In genomic region chr9:38067892-38068615, GRCh38 we compare ENCODE assay signal across 1 cellular context.
TF ChIP-seq lines count a peak whose summit lies in the region.

No MANE protein-coding gene starts in this region.

TF ChIP-seq in GM12878, 131 proteins besides CTCF, POLR2A, EP300 and RAD21 (continued from another document):
- TF ChIP-seq, protein P1, sequence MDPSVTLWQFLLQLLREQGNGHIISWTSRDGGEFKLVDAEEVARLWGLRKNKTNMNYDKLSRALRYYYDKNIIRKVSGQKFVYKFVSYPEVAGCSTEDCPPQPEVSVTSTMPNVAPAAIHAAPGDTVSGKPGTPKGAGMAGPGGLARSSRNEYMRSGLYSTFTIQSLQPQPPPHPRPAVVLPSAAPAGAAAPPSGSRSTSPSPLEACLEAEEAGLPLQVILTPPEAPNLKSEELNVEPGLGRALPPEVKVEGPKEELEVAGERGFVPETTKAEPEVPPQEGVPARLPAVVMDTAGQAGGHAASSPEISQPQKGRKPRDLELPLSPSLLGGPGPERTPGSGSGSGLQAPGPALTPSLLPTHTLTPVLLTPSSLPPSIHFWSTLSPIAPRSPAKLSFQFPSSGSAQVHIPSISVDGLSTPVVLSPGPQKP (IDR thresholded peaks at IDR 0.05; ENCODE audit: low read depth, low read length), result no peak
- TF ChIP-seq, protein P2, sequence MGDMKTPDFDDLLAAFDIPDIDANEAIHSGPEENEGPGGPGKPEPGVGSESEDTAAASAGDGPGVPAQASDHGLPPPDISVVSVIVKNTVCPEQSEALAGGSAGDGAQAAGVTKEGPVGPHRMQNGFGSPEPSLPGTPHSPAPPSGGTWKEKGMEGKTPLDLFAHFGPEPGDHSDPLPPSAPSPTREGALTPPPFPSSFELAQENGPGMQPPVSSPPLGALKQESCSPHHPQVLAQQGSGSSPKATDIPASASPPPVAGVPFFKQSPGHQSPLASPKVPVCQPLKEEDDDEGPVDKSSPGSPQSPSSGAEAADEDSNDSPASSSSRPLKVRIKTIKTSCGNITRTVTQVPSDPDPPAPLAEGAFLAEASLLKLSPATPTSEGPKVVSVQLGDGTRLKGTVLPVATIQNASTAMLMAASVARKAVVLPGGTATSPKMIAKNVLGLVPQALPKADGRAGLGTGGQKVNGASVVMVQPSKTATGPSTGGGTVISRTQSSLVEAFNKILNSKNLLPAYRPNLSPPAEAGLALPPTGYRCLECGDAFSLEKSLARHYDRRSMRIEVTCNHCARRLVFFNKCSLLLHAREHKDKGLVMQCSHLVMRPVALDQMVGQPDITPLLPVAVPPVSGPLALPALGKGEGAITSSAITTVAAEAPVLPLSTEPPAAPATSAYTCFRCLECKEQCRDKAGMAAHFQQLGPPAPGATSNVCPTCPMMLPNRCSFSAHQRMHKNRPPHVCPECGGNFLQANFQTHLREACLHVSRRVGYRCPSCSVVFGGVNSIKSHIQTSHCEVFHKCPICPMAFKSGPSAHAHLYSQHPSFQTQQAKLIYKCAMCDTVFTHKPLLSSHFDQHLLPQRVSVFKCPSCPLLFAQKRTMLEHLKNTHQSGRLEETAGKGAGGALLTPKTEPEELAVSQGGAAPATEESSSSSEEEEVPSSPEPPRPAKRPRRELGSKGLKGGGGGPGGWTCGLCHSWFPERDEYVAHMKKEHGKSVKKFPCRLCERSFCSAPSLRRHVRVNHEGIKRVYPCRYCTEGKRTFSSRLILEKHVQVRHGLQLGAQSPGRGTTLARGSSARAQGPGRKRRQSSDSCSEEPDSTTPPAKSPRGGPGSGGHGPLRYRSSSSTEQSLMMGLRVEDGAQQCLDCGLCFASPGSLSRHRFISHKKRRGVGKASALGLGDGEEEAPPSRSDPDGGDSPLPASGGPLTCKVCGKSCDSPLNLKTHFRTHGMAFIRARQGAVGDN (IDR thresholded peaks at IDR 0.05), result peak; percentile 45; the same call in 1 of the 2 replicates
- TF ChIP-seq JUND (IDR thresholded peaks at IDR 0.05; ENCODE audit: low read depth, low read length), result no peak
- TF ChIP-seq, protein P3, sequence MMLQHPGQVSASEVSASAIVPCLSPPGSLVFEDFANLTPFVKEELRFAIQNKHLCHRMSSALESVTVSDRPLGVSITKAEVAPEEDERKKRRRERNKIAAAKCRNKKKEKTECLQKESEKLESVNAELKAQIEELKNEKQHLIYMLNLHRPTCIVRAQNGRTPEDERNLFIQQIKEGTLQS (IDR thresholded peaks at IDR 0.05; ENCODE audit: borderline replicate concordance, extremely low read depth, low read depth, low read length), result no peak
- no peak for TF ChIP-seq SKIL (IDR thresholded peaks at IDR 0.05; ENCODE audit: low read depth, poor library complexity, severe bottlenecking)
- TF ChIP-seq PML (IDR thresholded peaks at IDR 0.05; ENCODE audit: low read length), result no peak
- TF ChIP-seq, protein P4, sequence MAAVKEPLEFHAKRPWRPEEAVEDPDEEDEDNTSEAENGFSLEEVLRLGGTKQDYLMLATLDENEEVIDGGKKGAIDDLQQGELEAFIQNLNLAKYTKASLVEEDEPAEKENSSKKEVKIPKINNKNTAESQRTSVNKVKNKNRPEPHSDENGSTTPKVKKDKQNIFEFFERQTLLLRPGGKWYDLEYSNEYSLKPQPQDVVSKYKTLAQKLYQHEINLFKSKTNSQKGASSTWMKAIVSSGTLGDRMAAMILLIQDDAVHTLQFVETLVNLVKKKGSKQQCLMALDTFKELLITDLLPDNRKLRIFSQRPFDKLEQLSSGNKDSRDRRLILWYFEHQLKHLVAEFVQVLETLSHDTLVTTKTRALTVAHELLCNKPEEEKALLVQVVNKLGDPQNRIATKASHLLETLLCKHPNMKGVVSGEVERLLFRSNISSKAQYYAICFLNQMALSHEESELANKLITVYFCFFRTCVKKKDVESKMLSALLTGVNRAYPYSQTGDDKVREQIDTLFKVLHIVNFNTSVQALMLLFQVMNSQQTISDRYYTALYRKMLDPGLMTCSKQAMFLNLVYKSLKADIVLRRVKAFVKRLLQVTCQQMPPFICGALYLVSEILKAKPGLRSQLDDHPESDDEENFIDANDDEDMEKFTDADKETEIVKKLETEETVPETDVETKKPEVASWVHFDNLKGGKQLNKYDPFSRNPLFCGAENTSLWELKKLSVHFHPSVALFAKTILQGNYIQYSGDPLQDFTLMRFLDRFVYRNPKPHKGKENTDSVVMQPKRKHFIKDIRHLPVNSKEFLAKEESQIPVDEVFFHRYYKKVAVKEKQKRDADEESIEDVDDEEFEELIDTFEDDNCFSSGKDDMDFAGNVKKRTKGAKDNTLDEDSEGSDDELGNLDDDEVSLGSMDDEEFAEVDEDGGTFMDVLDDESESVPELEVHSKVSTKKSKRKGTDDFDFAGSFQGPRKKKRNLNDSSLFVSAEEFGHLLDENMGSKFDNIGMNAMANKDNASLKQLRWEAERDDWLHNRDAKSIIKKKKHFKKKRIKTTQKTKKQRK (IDR thresholded peaks at IDR 0.05; ENCODE audit: low read depth, low read length), result no peak
- no peak for TF ChIP-seq STAT3 (IDR thresholded peaks at IDR 0.05; ENCODE audit: low read depth, low read length)
- no peak for TF ChIP-seq TARDBP (IDR thresholded peaks at IDR 0.05; ENCODE audit: borderline replicate concordance)
- TF ChIP-seq MEF2A (IDR thresholded peaks at IDR 0.05; ENCODE audit: insufficient read depth, low read depth, low read length), result no peak
- TF ChIP-seq ETV6 (conservative IDR thresholded peaks at IDR 0.05 in 1 of 2, IDR thresholded peaks at IDR 0.05 in 1 of 2; ENCODE audit: borderline replicate concordance in 1 of 2, low read depth in 1 of 2), result no peak
- TF ChIP-seq CBX5 (IDR thresholded peaks at IDR 0.05; ENCODE audit: low read depth), result no peak
- TF ChIP-seq RUNX3 (IDR thresholded peaks at IDR 0.05; ENCODE audit: low read length), result no peak
- peak; percentile 47 for TF ChIP-seq GATAD2B (conservative IDR thresholded peaks at IDR 0.05; ENCODE audit: low read depth)
- no peak for TF ChIP-seq KDM1A (IDR thresholded peaks at IDR 0.05; ENCODE audit: borderline replicate concordance)
- no peak for TF ChIP-seq USF2 (IDR thresholded peaks at IDR 0.05; ENCODE audit: borderline replicate concordance, low read depth, low read length)
- TF ChIP-seq HDGF (IDR thresholded peaks at IDR 0.05), result no peak
- no peak for TF ChIP-seq TAF1 (IDR thresholded peaks at IDR 0.05; ENCODE audit: borderline replicate concordance, low read depth, low read length)
- no peak for TF ChIP-seq ASH2L (IDR thresholded peaks at IDR 0.05; ENCODE audit: borderline replicate concordance, low read depth)
